11 cellular contexts compared by ENCODE assay signal in the genomic region with DNA sequence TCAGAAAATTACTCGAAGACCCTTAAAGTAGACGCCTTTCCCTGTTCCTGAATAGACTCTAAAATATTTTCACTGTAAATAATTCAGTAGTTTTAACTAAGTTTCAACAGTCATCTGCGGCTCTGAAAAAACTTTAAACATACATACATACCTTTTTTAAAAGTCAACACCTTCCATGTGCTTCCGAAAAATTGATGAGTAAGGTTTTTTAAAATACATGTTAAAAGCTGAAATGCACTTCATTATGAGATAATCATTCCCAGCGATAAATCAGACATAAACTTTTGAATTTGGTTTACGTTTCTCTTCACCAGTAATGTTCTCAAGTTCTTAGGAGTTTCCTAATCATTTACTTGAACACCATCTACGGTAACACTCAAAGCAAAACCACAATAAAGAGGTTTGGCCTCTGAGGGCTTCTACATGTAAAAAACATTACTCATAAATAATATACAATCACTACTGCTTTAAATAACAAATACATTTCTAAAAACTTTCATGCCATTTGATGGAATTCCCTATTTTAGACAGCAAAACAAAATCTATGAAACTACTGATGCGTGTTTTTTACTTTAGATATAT. TPM values are rescaled to one million over a fixed set of nuclear protein-coding genes. Genes with fewer than 3 reads are reported as not detected.
DNase-seq lines count a peak whose midpoint lies in the region; ATAC-seq, FAIRE-seq and TF ChIP-seq lines count a peak whose summit lies in the region.
"Had no signal": no experiment of that assay in that cellular context is flagged by ENCODE, and none has a peak within 500 bp of the region (broad histone marks: within the 10 kb centered on the region; RNA-seq: fewer than 3 reads in every experiment).

No MANE protein-coding gene starts in this region.

- no peak overlapping the region for H3K27ac ChIP-seq in HepG2 (ENCODE audit: extremely low read length, insufficient read depth, low read length)
- H3K27ac ChIP-seq in right lobe of liver = no peak overlapping the region
- H3K27ac ChIP-seq in iPS-20b (ENCODE audit: low read length) = no peak overlapping the region
- H3K27ac ChIP-seq in upper lobe of right lung = no peak overlapping the region

- H3K4me1 Mint-ChIP-seq in activated CD4-positive, alpha-beta memory T cell treated with anti-CD3 and anti-CD28 coated beads, Interleukin-2, amount 10 ng/mL, durations not matched to agents 7 days and 5 days = peaks cover 69% of the 10 kb centered on the region

- no peak overlapping the region for H2AFZ ChIP-seq in HepG2 (ENCODE audit: low read length)

- intact Hi-C loops in HepG2 (cut with micrococcal nuclease; ENCODE audit: unreplicated experiment) = loop anchor here (2.0 to 5.0 kb wide), 3 partner anchors 123 to 374 kb away; no protein-coding TSS in a partner anchor
- intact Hi-C loops in right lobe of liver (cut with DNase I) = no loop called here
- intact Hi-C loops in upper lobe of right lung (cut with DNase I) = no loop called here

- ATAC-seq in HepG2 (no peak), right lobe of liver (no peak), upper lobe of right lung (no peak), GM21390 (IDR thresholded peaks at IDR 0.05; ENCODE audit: unreplicated experiment) (no peak), HG02642 (IDR thresholded peaks at IDR 0.05; ENCODE audit: poor library complexity, unreplicated experiment) (no peak)

- in situ Hi-C loops in HepG2 (cut with HindIII; ENCODE audit: extremely low pct_ligation_motif_present, low pct_unique_long_range_greater_than_20kb) = no loop called here

- peaks cover 55% of the 10 kb centered on the region for H3K36me3 Mint-ChIP-seq in activated CD4-positive, alpha-beta memory T cell treated with anti-CD3 and anti-CD28 coated beads, Interleukin-2, amount 10 ng/mL, durations not matched to agents 7 days and 5 days (ENCODE audit: low read depth)

- H3K4me3 ChIP-seq in HepG2 (replicated peaks in 1 of 3; ENCODE audit: insufficient read depth in 1 of 3, low read depth in 2 of 3, low read length in 3 of 3) (peak overlapping the region; percentile 92 to 94 (median 93); a peak in 5 of 6 replicates), right lobe of liver (peak overlapping the region in 1 of 3 donors; percentile 77), iPS-20b (ENCODE audit: low read length) (peak overlapping the region; percentile 94), upper lobe of right lung (peak overlapping the region; percentile 79)

- TF ChIP-seq POLR2A in HepG2 (IDR thresholded peaks at IDR 0.05; ENCODE audit: insufficient read depth in 1 of 2, low read depth in 2 of 2, low read length in 2 of 2) (no peak), right lobe of liver (IDR thresholded peaks at IDR 0.05) (no peak)

- H3K27me3 ChIP-seq in HepG2 (ENCODE audit: control insufficient read depth in 1 of 2, insufficient read depth in 2 of 2, low read length in 2 of 2) (peaks cover 0 to 2% of the 10 kb centered on the region in 2 experiments; a peak in 1 of 5 replicates), right lobe of liver (no peaks in the 10 kb centered on the region), iPS-20b (ENCODE audit: insufficient read depth, low read length) (peaks cover 17% of the 10 kb centered on the region), upper lobe of right lung (no peaks in the 10 kb centered on the region)

- peaks cover 8% of the 10 kb centered on the region for H3K27me3 Mint-ChIP-seq in activated CD4-positive, alpha-beta memory T cell treated with anti-CD3 and anti-CD28 coated beads, Interleukin-2, amount 10 ng/mL, durations not matched to agents 7 days and 5 days

- peak overlapping the region; percentile 62 for H3K27ac Mint-ChIP-seq in activated CD4-positive, alpha-beta memory T cell treated with anti-CD3 and anti-CD28 coated beads, Interleukin-2, amount 10 ng/mL, durations not matched to agents 7 days and 5 days

- H3K4me2 ChIP-seq in HepG2 (ENCODE audit: low read depth, low read length) = peak overlapping the region; percentile 78

- no TSS peak for BruUV-seq in HepG2 (replicated peaks; lab: Mats Ljungman, UMichigan)

- POLR2A ChIA-PET in HepG2 (lab: Yijun Ruan, JAX) = no interaction called here
- POLR2A ChIA-PET in activated CD4-positive, alpha-beta memory T cell treated with anti-CD3 and anti-CD28 coated beads, Interleukin-2, amount 10 ng/mL, durations not matched to agents 7 days and 5 days (lab: Charles Lee) = interaction anchor here (1.1 kb wide), 1 partner anchor 43 kb away, joined by 3 read pairs; no protein-coding TSS in a partner anchor

- H3K79me2 ChIP-seq in HepG2 (ENCODE audit: insufficient read depth, low read length) = peaks cover 69% of the 10 kb centered on the region

- H3K4me1 ChIP-seq in HepG2 (ENCODE audit: insufficient read depth, low read length) (peaks cover 68% of the 10 kb centered on the region), right lobe of liver (peaks cover 0 to 23% (median 4%) of the 10 kb centered on the region in 4 donors), iPS-20b (ENCODE audit: insufficient read depth, low read length) (peaks cover 16% of the 10 kb centered on the region; the same call in 1 of the 2 replicates), upper lobe of right lung (peaks cover 39% of the 10 kb centered on the region)

- no peak for TF ChIP-seq RAD21 in HepG2 (CRISPR knock-in tag; IDR thresholded peaks at IDR 0.05)

- no peaks in the 10 kb centered on the region for H3K9me3 Mint-ChIP-seq in activated CD4-positive, alpha-beta memory T cell treated with anti-CD3 and anti-CD28 coated beads, Interleukin-2, amount 10 ng/mL, durations not matched to agents 7 days and 5 days

- TF ChIP-seq CTCF in HepG2 (CRISPR knock-in tag; IDR thresholded peaks at IDR 0.05) (no peak), right lobe of liver (IDR thresholded peaks at IDR 0.05) (no peak), upper lobe of right lung (IDR thresholded peaks at IDR 0.05) (no peak)

- no peak for FAIRE-seq in HepG2 (lab: Jason Lieb, UNC)

- CTCF ChIA-PET in HepG2 (lab: Yijun Ruan, JAX; ENCODE audit: low intra/inter-chr PET ratio, low total read pairs) = no interaction called here
- CTCF ChIA-PET in activated CD4-positive, alpha-beta memory T cell treated with anti-CD3 and anti-CD28 coated beads, Interleukin-2, amount 10 ng/mL, durations not matched to agents 7 days and 5 days (lab: Charles Lee) = no interaction called here

- H3K9ac ChIP-seq in HepG2 (ENCODE audit: insufficient read depth, low read depth, low read length) = peak overlapping the region; percentile 91; the same call in 1 of the 2 replicates
- H3K9ac ChIP-seq in iPS-20b (ENCODE audit: low read depth, low read length) = peak overlapping the region; percentile 81; the same call in 1 of the 2 replicates

- H3K4me3 Mint-ChIP-seq in activated CD4-positive, alpha-beta memory T cell treated with anti-CD3 and anti-CD28 coated beads, Interleukin-2, amount 10 ng/mL, durations not matched to agents 7 days and 5 days = peak overlapping the region; percentile 99

- H4K20me1 ChIP-seq in HepG2 (ENCODE audit: insufficient read depth, low read length) = peaks cover 69% of the 10 kb centered on the region

- no peak for DNase-seq in HepG2 (ENCODE audit: low spot score)
- no peak for DNase-seq in right lobe of liver
- no peak for DNase-seq in activated CD4-positive, alpha-beta memory T cell treated with anti-CD3 and anti-CD28 coated beads, Interleukin-2, amount 10 ng/mL, durations not matched to agents 7 days and 5 days
- no peak for DNase-seq in upper lobe of right lung
- DNase-seq in stimulated activated naive CD4-positive, alpha-beta T cell treated with Interleukin-2 at 50 U/mL for 16 hours (lab: John Stamatoyannopoulos, UW) = no peak
- DNase-seq: activated CD4-positive, alpha-beta T cell treated with anti-CD3 and anti-CD28 coated beads for 48 hours; NCI-H524; posterior cingulate gyrus had no signal

- 50% methylated on average over 8 of the region's 8 CpGs for WGBS in HepG2 (ENCODE audit: low lambda C conversion rate)
- WGBS in right lobe of liver (ENCODE audit: insufficient coverage, low coverage, low lambda C conversion rate, missing lambda C conversion rate) = 57% methylated on average over 8 of the region's 8 CpGs

- no peaks in the 10 kb centered on the region for H3K9me3 ChIP-seq in HepG2 (ENCODE audit: low read length)
- no peaks in the 10 kb centered on the region for H3K9me3 ChIP-seq in right lobe of liver
- H3K9me3 ChIP-seq in iPS-20b (ENCODE audit: insufficient read depth, low read depth, low read length) = no peaks in the 10 kb centered on the region
- no peaks in the 10 kb centered on the region for H3K9me3 ChIP-seq in upper lobe of right lung

- TF ChIP-seq EP300 in HepG2 (IDR thresholded peaks at IDR 0.05; ENCODE audit: low read depth in 2 of 2, low read length in 2 of 2) (no peak), HepG2 (CRISPR knock-in tag; IDR thresholded peaks at IDR 0.05; ENCODE audit: borderline replicate concordance) (no peak)

- H3K36me3 ChIP-seq in HepG2 (replicated peaks in 1 of 2; ENCODE audit: control insufficient read depth in 1 of 2, insufficient read depth in 2 of 2, low read length in 2 of 2) (peaks cover 2% of the 10 kb centered on the region in 2 experiments; a peak in 3 of 5 replicates), right lobe of liver (no peaks in the 10 kb centered on the region), iPS-20b (ENCODE audit: insufficient read depth, low read depth, low read length) (peaks cover 19% of the 10 kb centered on the region; the same call in 1 of the 2 replicates), upper lobe of right lung (no peaks in the 10 kb centered on the region)

RNA-seq across cellular contexts. Expression of a gene that starts 1.7 kb away (rescaled TPM):
- total RNA-seq in HepG2 (2016; rRNA removed; fragmentation: Illumina TruSeq; extraction: Trizol) (6.1 and 13.2 TPM in 2 replicates), right lobe of liver (1 to 10 TPM; 4.2 to 8.7 (median 5.4) TPM), upper lobe of right lung (22.5 TPM)
- total RNA-seq in HepG2 (2016; cell fraction: cytosol; rRNA removed; fragmentation: Illumina TruSeq; extraction: Trizol; ENCODE audit: low read depth) = 1.0 and 1.2 TPM in 2 replicates
- 6.3 and 12.2 TPM in 2 replicates for total RNA-seq in HepG2 (2016; cell fraction: insoluble cytoplasmic fraction; rRNA removed; fragmentation: Illumina TruSeq; extraction: Trizol)
- total RNA-seq in HepG2 (2016; cell fraction: membrane; rRNA removed; fragmentation: Illumina TruSeq; extraction: Trizol) = 7.7 and 7.8 TPM in 2 replicates
- 8.8 and 10.1 TPM in 2 replicates for total RNA-seq in HepG2 (2016; cell fraction: nucleus; rRNA removed; fragmentation: Illumina TruSeq; extraction: Trizol)
- 8.0 and 10.7 TPM in 2 replicates for polyA plus RNA-seq in HepG2 (2011; rRNA removed)
- 4.9 and 7.5 TPM in 2 replicates for polyA plus RNA-seq in HepG2 (2011; cell fraction: cytosol; rRNA removed)
- 5.2 and 6.1 TPM in 2 replicates for polyA plus RNA-seq in HepG2 (2011; cell fraction: nucleus; rRNA removed)
- 15.4 and 18.6 TPM in 2 replicates for polyA plus RNA-seq in HepG2 (2012)
- 1.4 TPM in 2 replicates for polyA plus RNA-seq in HepG2 (2016; cell fraction: cytosol; fragmentation: Illumina TruSeq; extraction: Trizol; ENCODE audit: low read depth)
- 16.6 TPM in 2 replicates for polyA plus RNA-seq in HepG2 (2016; cell fraction: insoluble cytoplasmic fraction; fragmentation: Illumina TruSeq; extraction: Trizol; ENCODE audit: low read depth)
- 6.0 and 6.1 TPM in 2 replicates for polyA plus RNA-seq in HepG2 (2016; cell fraction: membrane; fragmentation: Illumina TruSeq; extraction: Trizol; ENCODE audit: low read depth)
- polyA plus RNA-seq in HepG2 (2016; cell fraction: nucleus; fragmentation: Illumina TruSeq; extraction: Trizol; ENCODE audit: insufficient read depth, low read depth) = 13.8 and 14.7 TPM in 2 replicates
- polyA minus RNA-seq in HepG2 (2011; rRNA and poly(A)+ RNA removed; ENCODE audit: low replicate concordance) = 2.2 and 5.2 TPM in 2 replicates
- polyA minus RNA-seq in HepG2 (2011; cell fraction: cytosol; rRNA and poly(A)+ RNA removed) = 13.5 and 13.7 TPM in 2 replicates
- 17.0 and 23.4 TPM in 2 replicates for polyA minus RNA-seq in HepG2 (2011; cell fraction: nucleus; rRNA and poly(A)+ RNA removed)
- 10 to 100 TPM; 17.5 to 17.6 TPM for total RNA-seq in activated CD4-positive, alpha-beta memory T cell treated with anti-CD3 and anti-CD28 coated beads, Interleukin-2, amount 10 ng/mL, durations not matched to agents 7 days and 5 days
